8 cellular contexts compared by ENCODE assay signal in the genomic region with DNA sequence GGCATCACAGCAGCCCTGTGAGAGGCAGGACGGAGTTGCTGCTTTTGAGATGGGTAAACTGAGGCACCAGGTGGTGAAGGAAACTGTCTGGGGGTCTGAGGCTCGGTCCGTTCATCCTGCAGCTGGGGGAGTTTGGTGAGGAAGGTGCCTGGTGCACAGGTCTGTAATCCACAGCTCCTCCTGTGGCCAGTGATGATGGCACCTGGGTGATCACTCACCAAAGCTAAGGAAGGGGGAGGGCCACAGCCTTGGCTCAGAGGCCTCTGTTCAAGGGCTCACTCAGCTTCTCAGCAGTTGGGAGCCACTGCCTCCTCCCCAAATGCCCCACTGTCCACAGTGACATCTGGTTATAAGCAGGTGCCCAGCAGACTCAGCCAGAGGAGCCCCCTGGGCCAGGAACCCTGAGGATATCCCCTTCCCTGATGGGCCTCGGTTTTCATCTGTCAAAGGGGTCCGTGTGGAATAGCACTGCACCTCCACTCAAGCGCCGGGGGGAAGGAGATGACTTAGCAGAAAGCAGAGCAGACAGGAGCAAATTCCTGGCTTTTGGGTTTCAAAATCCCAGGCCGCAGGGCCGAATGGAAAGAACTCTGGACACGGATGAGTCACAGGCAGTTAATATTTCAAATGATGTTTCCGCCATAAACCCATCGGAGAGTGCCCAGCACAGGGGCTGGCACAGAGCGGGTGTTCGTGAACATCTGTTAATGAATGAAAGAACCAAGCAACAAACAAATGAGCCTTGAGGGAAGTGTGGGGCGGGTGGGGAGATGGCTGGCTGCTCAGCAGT.
A peak's percentile ranks its signal among the peaks of the same experiment; 100 is the strongest.
DNase-seq lines count a peak whose midpoint lies in the region; ATAC-seq and TF ChIP-seq lines count a peak whose summit lies in the region.

No MANE protein-coding gene starts in this region.

- in situ Hi-C loops in Caki2 (cut with HindIII; ENCODE audit: low pct_unique_long_range_greater_than_20kb, low sequenced_read_pairs): no loop called here

- no peak for ATAC-seq in HG03196 (IDR thresholded peaks at IDR 0.05; ENCODE audit: unreplicated experiment)

- peak; percentile 84 for DNase-seq in Caki2 (ENCODE audit: low read depth)
- DNase-seq in HS-5 (ENCODE audit: low read depth): peak; percentile 81
- DNase-seq in myocyte (ENCODE audit: low read depth): peak; percentile 85
- DNase-seq in NCI-H748 (lab: John Stamatoyannopoulos, UW; ENCODE audit: unreplicated experiment): no peak
- DNase-seq in NCI-H345 treated with DMSO at 0.1 percent for 48 hours (lab: John Stamatoyannopoulos, UW; ENCODE audit: unreplicated experiment): no peak
- no peak for DNase-seq in DMS114 treated with DMSO at 0.1 percent for 48 hours (lab: John Stamatoyannopoulos, UW; ENCODE audit: unreplicated experiment)

- H3K4me1 Mint-ChIP-seq in brain: peaks cover 45% of the 10 kb centered on the region

- TF ChIP-seq CTCF in brain (conservative IDR thresholded peaks at IDR 0.05): peak in 1 of 2 experiments; percentile 29

- H3K4me3 Mint-ChIP-seq in brain: no peak overlapping the region

- no peaks in the 10 kb centered on the region for H3K27me3 Mint-ChIP-seq in brain

- peak overlapping the region in 3 of 5 experiments; percentile 48 to 84 (median 60) for H3K27ac Mint-ChIP-seq in brain

- H3K36me3 Mint-ChIP-seq in brain: no peaks in the 10 kb centered on the region

- no peaks in the 10 kb centered on the region for H3K9me3 Mint-ChIP-seq in brain

Comparison
In these comparisons a context has a peak if more than half of its experiments do, and no peak if none do; other contexts are left out.
1. DNase-seq: peak in Caki2 (single experiment), HS-5 (single experiment) and myocyte (single experiment); none in NCI-H748 (single experiment), NCI-H345 treated with DMSO at 0.1 percent for 48 hours (single experiment) and DMS114 treated with DMSO at 0.1 percent for 48 hours (single experiment).